ENCODE assay signal across 8 cellular contexts in genomic region chr7:2785071-2785500, GRCh38. TPM values are rescaled to one million over a fixed set of nuclear protein-coding genes. Genes with fewer than 3 reads are reported as not detected.
DNase-seq lines count a peak whose midpoint lies in the region; ATAC-seq and TF ChIP-seq lines count a peak whose summit lies in the region.
"Had no signal": no experiment of that assay in that cellular context is flagged by ENCODE, and none has a peak within 500 bp of the region (broad histone marks: within the 10 kb centered on the region; RNA-seq: fewer than 3 reads in every experiment).

No MANE protein-coding gene starts in this region.

- no peaks in the 10 kb centered on the region for H3K27me3 Mint-ChIP-seq in stimulated activated naive B cell treated with anti-CD40 and anti-IgM and Interleukin-4, amounts not matched to agents 10 μg/mL and 1 μg/mL and 100 μg/mL, for 72 hours
- H3K27me3 Mint-ChIP-seq in naive thymus-derived CD4-positive, alpha-beta T cell, result no peaks in the 10 kb centered on the region

- H3K36me3 ChIP-seq in left lung, result peaks cover 0 to 20% of the 10 kb centered on the region in 2 donors
- peaks cover 0 to 25% (median 0%) of the 10 kb centered on the region in 3 experiments for H3K36me3 ChIP-seq in naive thymus-derived CD4-positive, alpha-beta T cell (ENCODE audit: control insufficient read depth in 2 of 3, insufficient read depth in 3 of 3, low read length in 3 of 3)

- H3K27me3 ChIP-seq in left lung, result no peaks in the 10 kb centered on the region
- no peaks in the 10 kb centered on the region for H3K27me3 ChIP-seq in naive thymus-derived CD4-positive, alpha-beta T cell (ENCODE audit: control insufficient read depth in 2 of 2, insufficient read depth in 2 of 2, low read length in 2 of 2)

- H3K9me3 Mint-ChIP-seq in stimulated activated naive B cell treated with anti-CD40 and anti-IgM and Interleukin-4, amounts not matched to agents 10 μg/mL and 1 μg/mL and 100 μg/mL, for 72 hours, result peaks cover 0 to 5% of the 10 kb centered on the region in 2 donors
- H3K9me3 Mint-ChIP-seq in naive thymus-derived CD4-positive, alpha-beta T cell, result peaks cover 0 to 4% (median 0%) of the 10 kb centered on the region in 11 donors

- POLR2A ChIA-PET in naive thymus-derived CD4-positive, alpha-beta T cell (lab: Charles Lee), result no interaction called here

- CTCF ChIA-PET in naive thymus-derived CD4-positive, alpha-beta T cell (lab: Charles Lee), result no interaction called here

- peaks cover 45 to 62% of the 10 kb centered on the region in 2 donors for H3K36me3 Mint-ChIP-seq in stimulated activated naive B cell treated with anti-CD40 and anti-IgM and Interleukin-4, amounts not matched to agents 10 μg/mL and 1 μg/mL and 100 μg/mL, for 72 hours
- H3K36me3 Mint-ChIP-seq in naive thymus-derived CD4-positive, alpha-beta T cell, result peaks cover 10 to 62% (median 25%) of the 10 kb centered on the region in 5 donors

- no peak overlapping the region for H3K27ac ChIP-seq in left lung
- no peak overlapping the region for H3K27ac ChIP-seq in naive thymus-derived CD4-positive, alpha-beta T cell (ENCODE audit: low read depth, low read length)

- no peak for TF ChIP-seq CTCF in epithelial cell of proximal tubule (conservative IDR thresholded peaks at IDR 0.05; ENCODE audit: low read depth, low read length)
- no peak for TF ChIP-seq CTCF in left lung (IDR thresholded peaks at IDR 0.05)

- peak overlapping the region; percentile 2 for H3K27ac Mint-ChIP-seq in stimulated activated naive B cell treated with anti-CD40 and anti-IgM and Interleukin-4, amounts not matched to agents 10 μg/mL and 1 μg/mL and 100 μg/mL, for 72 hours
- H3K27ac Mint-ChIP-seq in naive thymus-derived CD4-positive, alpha-beta T cell, result peak overlapping the region in 1 of 9 donors; percentile 34

- no peak overlapping the region for H3K4me3 ChIP-seq in epithelial cell of proximal tubule (ENCODE audit: low read depth, low read length)
- no peak overlapping the region for H3K4me3 ChIP-seq in left lung
- no peak overlapping the region for H3K4me3 ChIP-seq in naive thymus-derived CD4-positive, alpha-beta T cell (ENCODE audit: low read length)

- ATAC-seq in GM19463 (IDR thresholded peaks at IDR 0.05; ENCODE audit: unreplicated experiment), result peak; percentile 78
- ATAC-seq in HG03469 (IDR thresholded peaks at IDR 0.05; ENCODE audit: unreplicated experiment), result peak; percentile 79
- ATAC-seq in stimulated activated naive B cell treated with anti-CD40 and anti-IgM and Interleukin-4, amounts not matched to agents 10 μg/mL and 1 μg/mL and 100 μg/mL, for 72 hours (replicated peaks), result peak; percentile 96 to 98
- ATAC-seq in left lung, result no peak
- no peak for ATAC-seq in naive thymus-derived CD4-positive, alpha-beta T cell

- peaks cover 0 to 3% of the 10 kb centered on the region in 2 donors for H3K4me1 ChIP-seq in left lung
- H3K4me1 ChIP-seq in naive thymus-derived CD4-positive, alpha-beta T cell (ENCODE audit: control insufficient read depth in 2 of 2, insufficient read depth in 2 of 2, low read length in 2 of 2), result no peaks in the 10 kb centered on the region

- H3K9me3 ChIP-seq in left lung, result no peaks in the 10 kb centered on the region
- H3K9me3 ChIP-seq in naive thymus-derived CD4-positive, alpha-beta T cell (ENCODE audit: control insufficient read depth in 2 of 3, low read length in 3 of 3), result no peaks in the 10 kb centered on the region

- intact Hi-C loops in left lung (cut with DNase I), result no loop called here
- intact Hi-C loops in naive thymus-derived CD4-positive, alpha-beta T cell (cut with micrococcal nuclease), result no loop called here

- peak overlapping the region; percentile 8 to 28 for H3K4me3 Mint-ChIP-seq in stimulated activated naive B cell treated with anti-CD40 and anti-IgM and Interleukin-4, amounts not matched to agents 10 μg/mL and 1 μg/mL and 100 μg/mL, for 72 hours
- H3K4me3 Mint-ChIP-seq in naive thymus-derived CD4-positive, alpha-beta T cell, result no peak overlapping the region

- peaks cover 22 to 38% of the 10 kb centered on the region in 2 donors for H3K4me1 Mint-ChIP-seq in stimulated activated naive B cell treated with anti-CD40 and anti-IgM and Interleukin-4, amounts not matched to agents 10 μg/mL and 1 μg/mL and 100 μg/mL, for 72 hours
- H3K4me1 Mint-ChIP-seq in naive thymus-derived CD4-positive, alpha-beta T cell, result peaks cover 7 to 25% (median 12%) of the 10 kb centered on the region in 7 donors

- DNase-seq in epithelial cell of proximal tubule (ENCODE audit: low read depth) (peak; percentile 76), left lung (no peak), HCEC 1CT (no peak)
- DNase-seq in stimulated activated naive B cell treated with anti-CD40 and anti-IgM and Interleukin-4, amounts not matched to agents 10 μg/mL and 1 μg/mL and 100 μg/mL, for 72 hours, result no peak
- no peak for DNase-seq in naive thymus-derived CD4-positive, alpha-beta T cell
- DNase-seq: NCI-H1048 had no signal

RNA-seq across cellular contexts. Expression of gene GNA12, which starts 59.0 kb away (rescaled TPM):
- 19.3 and 22.4 TPM in 2 replicates for total RNA-seq in epithelial cell of proximal tubule
- total RNA-seq in left lung, result 10 to 100 TPM; 48.7 to 55.5 TPM
- total RNA-seq in naive thymus-derived CD4-positive, alpha-beta T cell, result 10 to 100 TPM; 18.1 to 25.7 (median 21.0) TPM
- 1 to 10 TPM; 4.2 to 9.2 TPM for polyA plus RNA-seq in naive thymus-derived CD4-positive, alpha-beta T cell

Comparison
In these comparisons a context has a peak if more than half of its experiments do, and no peak if none do; other contexts are left out.
1. ATAC-seq: peak in GM19463 (single experiment), HG03469 (single experiment) and stimulated activated naive B cell treated with anti-CD40 and anti-IgM and Interleukin-4, amounts not matched to agents 10 μg/mL and 1 μg/mL and 100 μg/mL, for 72 hours (2 of 2); none in left lung (single experiment) and naive thymus-derived CD4-positive, alpha-beta T cell (single experiment).
2. H3K4me3 Mint-ChIP-seq: peak in stimulated activated naive B cell treated with anti-CD40 and anti-IgM and Interleukin-4, amounts not matched to agents 10 μg/mL and 1 μg/mL and 100 μg/mL, for 72 hours (2 of 2); none in naive thymus-derived CD4-positive, alpha-beta T cell (0 of 10).